In the genomic region with DNA sequence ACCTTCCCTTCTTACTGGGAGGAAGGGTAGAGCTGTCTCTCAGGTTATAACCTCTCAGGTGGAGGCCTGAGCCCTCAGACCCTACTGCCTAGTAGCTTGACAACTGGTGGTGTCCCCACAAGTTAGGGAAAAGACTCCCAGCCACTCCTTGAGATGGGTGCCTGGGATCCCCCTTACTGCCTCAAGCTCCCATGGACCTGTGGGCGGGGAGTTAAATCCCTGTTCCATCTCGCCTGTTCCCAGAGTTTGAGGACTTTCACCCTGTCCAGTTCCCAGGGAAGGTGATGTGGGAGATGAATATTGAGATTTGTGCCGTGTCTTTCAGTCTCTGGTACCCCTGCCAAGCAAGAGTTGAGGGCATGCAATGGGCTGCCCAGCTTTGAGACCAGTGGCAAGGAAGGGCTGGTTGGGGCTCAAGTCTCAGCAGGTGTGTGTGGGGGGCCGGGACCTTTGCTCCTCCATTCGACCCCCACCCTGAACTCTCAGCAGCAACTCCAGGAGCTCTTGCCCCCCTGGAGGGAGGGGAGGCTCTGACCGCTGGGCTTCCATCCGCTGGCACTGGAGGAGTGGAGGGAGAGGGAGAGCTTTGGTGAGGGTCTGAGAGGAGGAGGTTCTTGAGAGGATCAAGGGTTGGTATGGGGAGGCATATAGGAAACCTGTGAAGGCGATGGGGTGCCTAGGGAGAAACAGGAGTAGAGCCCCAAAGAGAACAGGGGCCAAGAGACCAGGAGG, we compare ENCODE assay signal across 8 cellular contexts.
DNase-seq lines count a peak whose midpoint lies in the region; ATAC-seq and TF ChIP-seq lines count a peak whose summit lies in the region.

No MANE protein-coding gene starts in this region.

- H3K36me3 ChIP-seq in neuron (ENCODE audit: insufficient read depth, low read length) = peaks cover 16% of the 10 kb centered on the region

- TF ChIP-seq POLR2A in NB4 (IDR thresholded peaks at IDR 0.05; ENCODE audit: extremely low read depth, insufficient read length) = no peak

- H3K27ac ChIP-seq in C4-2B = peak overlapping the region; percentile 73

- TF ChIP-seq CTCF in C4-2B (conservative IDR thresholded peaks at IDR 0.05) = no peak
- TF ChIP-seq CTCF in NB4 (IDR thresholded peaks at IDR 0.05; ENCODE audit: low read depth, low read length) = no peak

- H2AFZ ChIP-seq in neuron (ENCODE audit: low read depth, low read length) = no peak overlapping the region

- peaks cover 35% of the 10 kb centered on the region for H3K4me1 ChIP-seq in neuron (ENCODE audit: insufficient read depth, low read length)

- DNase-seq in NB4 (ENCODE audit: low read depth) (no peak), ecto neural progenitor cell (ENCODE audit: low spot score) (peak; percentile 48), NCI-H1092 (lab: John Stamatoyannopoulos, UW) (no peak)
- no peak for DNase-seq in activated CD8-positive, alpha-beta memory T cell treated with anti-CD3 and anti-CD28 coated beads, Interleukin-2, amount 50 U/mL, for 48 hours

- H3K4me3 ChIP-seq in NB4 (ENCODE audit: low read depth, low read length) (peak overlapping the region; percentile 65), neuron (ENCODE audit: low read length) (peak overlapping the region; percentile 76)

- H3K27me3 ChIP-seq in neuron (ENCODE audit: insufficient read depth, low read length) = no peaks in the 10 kb centered on the region

- no peaks in the 10 kb centered on the region for H3K9me3 ChIP-seq in neuron (ENCODE audit: low read length)

- ATAC-seq in HG03196 (IDR thresholded peaks at IDR 0.05; ENCODE audit: unreplicated experiment) (no peak), HG03159 (IDR thresholded peaks at IDR 0.05; ENCODE audit: unreplicated experiment) (no peak)
